In genomic region chr17:42670199-42670924, GRCh38 we compare ENCODE assay signal across 11 cellular contexts. TPM values are rescaled to one million over a fixed set of nuclear protein-coding genes. Genes with fewer than 3 reads are reported as not detected.
A peak's percentile ranks its signal among the peaks of the same experiment; 100 is the strongest.
DNase-seq lines count a peak whose midpoint lies in the region; ATAC-seq and TF ChIP-seq lines count a peak whose summit lies in the region.
"Had no signal": no experiment of that assay in that cellular context is flagged by ENCODE, and none has a peak within 500 bp of the region (broad histone marks: within the 10 kb centered on the region; RNA-seq: fewer than 3 reads in every experiment).

No MANE protein-coding gene starts in this region.

- peak overlapping the region in 1 of 7 donors; percentile 37 for H3K27ac Mint-ChIP-seq in CD14-positive monocyte
- H3K27ac Mint-ChIP-seq in activated naive CD8-positive, alpha-beta T cell treated with anti-CD3 and anti-CD28 coated beads, Interleukin-2, amount 50 U/mL, for 24 hours: no peak overlapping the region
- H3K27ac Mint-ChIP-seq in natural killer cell: peak overlapping the region in 1 of 2 donors; percentile 35

- H3K4me1 Mint-ChIP-seq in CD14-positive monocyte (peaks cover 33% of the 10 kb centered on the region), natural killer cell (peaks cover 11 to 37% of the 10 kb centered on the region in 2 donors)
- peaks cover 25% of the 10 kb centered on the region for H3K4me1 Mint-ChIP-seq in activated naive CD8-positive, alpha-beta T cell treated with anti-CD3 and anti-CD28 coated beads, Interleukin-2, amount 50 U/mL, for 24 hours

- TF ChIP-seq CTCF in CD14-positive monocyte (IDR thresholded peaks at IDR 0.05): no peak
- TF ChIP-seq CTCF in natural killer cell (IDR thresholded peaks at IDR 0.05): no peak

- DNase-seq in CD14-positive monocyte (ENCODE audit: low spot score) (peak; percentile 51), NT2/D1 (ENCODE audit: low read depth, low spot score) (no peak), natural killer cell (no peak), NCI-H446 (lab: John Stamatoyannopoulos, UW) (no peak), NCI-H774 (lab: John Stamatoyannopoulos, UW) (no peak), SW 1271 (lab: John Stamatoyannopoulos, UW) (no peak), HEK293T (ENCODE audit: extremely low spot score) (no peak)
- peak; percentile 51 for DNase-seq in activated naive CD8-positive, alpha-beta T cell treated with anti-CD3 and anti-CD28 coated beads, Interleukin-2, amount 50 U/mL, for 24 hours
- DNase-seq: Calu3, foreskin melanocyte, NCI-H345 had no signal

- no peaks in the 10 kb centered on the region for H3K27me3 ChIP-seq in NT2/D1 (ENCODE audit: insufficient read depth, insufficient read length)

- peaks cover 56 to 70% (median 63%) of the 10 kb centered on the region in 3 donors for H3K27me3 Mint-ChIP-seq in CD14-positive monocyte (ENCODE audit: low read depth in 3 of 3)
- H3K27me3 Mint-ChIP-seq in activated naive CD8-positive, alpha-beta T cell treated with anti-CD3 and anti-CD28 coated beads, Interleukin-2, amount 50 U/mL, for 24 hours: peaks cover 51% of the 10 kb centered on the region
- peaks cover 15 to 43% of the 10 kb centered on the region in 2 donors for H3K27me3 Mint-ChIP-seq in natural killer cell (ENCODE audit: low read depth in 2 of 2)

- H3K9me3 Mint-ChIP-seq in CD14-positive monocyte: peaks cover 0 to 18% (median 13%) of the 10 kb centered on the region in 7 donors
- H3K9me3 Mint-ChIP-seq in activated naive CD8-positive, alpha-beta T cell treated with anti-CD3 and anti-CD28 coated beads, Interleukin-2, amount 50 U/mL, for 24 hours: no peaks in the 10 kb centered on the region
- H3K9me3 Mint-ChIP-seq in natural killer cell: no peaks in the 10 kb centered on the region

- CTCF ChIA-PET in HEK293T (lab: Yijun Ruan, JAX): interaction anchor here (0.9 kb wide), 1 partner anchor 11 kb away, joined by 3 read pairs; no protein-coding TSS in a partner anchor

- H3K4me1 ChIP-seq in NT2/D1 (ENCODE audit: insufficient read depth, insufficient read length): peaks cover 40% of the 10 kb centered on the region

- no peaks in the 10 kb centered on the region for H3K9me3 ChIP-seq in NT2/D1 (ENCODE audit: insufficient read depth, low read length)

- ATAC-seq in activated naive CD8-positive, alpha-beta T cell treated with anti-CD3 and anti-CD28 coated beads, Interleukin-2, amount 50 U/mL, for 24 hours: no peak
- peak; percentile 76 to 83 (median 78) for ATAC-seq in natural killer cell

- intact Hi-C loops in CD14-positive monocyte (cut with micrococcal nuclease): no loop called here
- intact Hi-C loops in natural killer cell (cut with micrococcal nuclease): no loop called here

- POLR2A ChIA-PET in HEK293T (lab: Yijun Ruan, JAX): interaction anchor here (1.4 to 4.0 kb wide), 2 partner anchors 11 to 62 kb away, joined by 9 to 22 read pairs; partner anchors contain the start of genes RETREG3, TUBG1 and TUBG2

- H3K36me3 Mint-ChIP-seq in CD14-positive monocyte (peaks cover 29 to 37% of the 10 kb centered on the region in 2 donors), natural killer cell (no peaks in the 10 kb centered on the region)
- peaks cover 2% of the 10 kb centered on the region for H3K36me3 Mint-ChIP-seq in activated naive CD8-positive, alpha-beta T cell treated with anti-CD3 and anti-CD28 coated beads, Interleukin-2, amount 50 U/mL, for 24 hours (ENCODE audit: low read depth)

- peak overlapping the region; percentile 72 to 89 for H3K4me3 Mint-ChIP-seq in CD14-positive monocyte
- H3K4me3 Mint-ChIP-seq in activated naive CD8-positive, alpha-beta T cell treated with anti-CD3 and anti-CD28 coated beads, Interleukin-2, amount 50 U/mL, for 24 hours: peak overlapping the region; percentile 55
- peak overlapping the region; percentile 79 for H3K4me3 Mint-ChIP-seq in natural killer cell

- peaks cover 60% of the 10 kb centered on the region for H3K36me3 ChIP-seq in NT2/D1 (ENCODE audit: insufficient read depth, insufficient read length, low read length)

- peak overlapping the region; percentile 52 for H3K4me3 ChIP-seq in NT2/D1 (ENCODE audit: insufficient read length, low read depth)

- H3K9ac ChIP-seq in NT2/D1 (ENCODE audit: insufficient read length, low read depth): peak overlapping the region; percentile 76

TF ChIP-seq in HEK293T, 16 proteins besides CTCF, POLR2A, EP300 and RAD21:
- TF ChIP-seq ZNF384 (IDR thresholded peaks at IDR 0.05) (no peak), NFRKB (IDR thresholded peaks at IDR 0.05) (no peak), SP1 (IDR thresholded peaks at IDR 0.05) (no peak), HDGF (IDR thresholded peaks at IDR 0.05; ENCODE audit: borderline replicate concordance) (no peak), FOXA1 (IDR thresholded peaks at IDR 0.05) (no peak), PKNOX1 (IDR thresholded peaks at IDR 0.05) (no peak), ELF4 (IDR thresholded peaks at IDR 0.05) (no peak), BHLHE40 (IDR thresholded peaks at IDR 0.05; ENCODE audit: borderline replicate concordance) (no peak), LEF1 (IDR thresholded peaks at IDR 0.05; ENCODE audit: borderline replicate concordance) (no peak), FOXM1 (IDR thresholded peaks at IDR 0.05; ENCODE audit: borderline replicate concordance) (no peak), CTBP1 (IDR thresholded peaks at IDR 0.05; ENCODE audit: borderline replicate concordance) (no peak), ARNT (IDR thresholded peaks at IDR 0.05) (no peak), L3MBTL2 (conservative IDR thresholded peaks at IDR 0.05) (no peak), FOXK2 (IDR thresholded peaks at IDR 0.05) (no peak), TARDBP (IDR thresholded peaks at IDR 0.05) (no peak), SUZ12 (IDR thresholded peaks at IDR 0.05) (no peak)
TF ChIP-seq in HEK293T: peak in this region for 0.

RNA-seq across cellular contexts. Expression of gene PLEKHH3, which starts 6.4 kb away (rescaled TPM):
- under 1 TPM; 0.38 to 0.41 TPM for polyA plus RNA-seq in CD14-positive monocyte
- 1 to 10 TPM in 1 of 3 donors, under 1 TPM in 2; 0.14 to 1.8 (median 0.26) TPM for total RNA-seq in natural killer cell

RNA-seq across cellular contexts. Expression of gene TUBG2, which starts 11.3 kb away (rescaled TPM):
- polyA plus RNA-seq in CD14-positive monocyte: under 1 TPM; 0.31 to 0.47 TPM
- 10 to 100 TPM in 1 of 3 donors, 1 to 10 TPM in 2; 7.8 to 14.2 (median 9.6) TPM for total RNA-seq in natural killer cell

RNA-seq across cellular contexts. Expression of gene CCR10, which starts 11.3 kb away (rescaled TPM):
- polyA plus RNA-seq in CD14-positive monocyte: under 1 TPM in 1 of 2 donors, not detected in 1; 0.13 TPM
- total RNA-seq in natural killer cell: 1 to 10 TPM; 1.2 to 2.6 (median 1.2) TPM

RNA-seq across cellular contexts. Expression of gene CNTNAP1, which starts 12.0 kb away (rescaled TPM):
- polyA plus RNA-seq in CD14-positive monocyte: under 1 TPM in 1 of 2 donors, not detected in 1; 0.24 TPM
- under 1 TPM; 0.33 to 0.85 (median 0.39) TPM for total RNA-seq in natural killer cell

Comparison
In these comparisons a context has a peak if more than half of its experiments do, and no peak if none do; other contexts are left out.
1. DNase-seq: peak in CD14-positive monocyte (single experiment) and activated naive CD8-positive, alpha-beta T cell treated with anti-CD3 and anti-CD28 coated beads, Interleukin-2, amount 50 U/mL, for 24 hours (single experiment); none in NT2/D1 (single experiment), natural killer cell (single experiment), NCI-H446 (0 of 2), NCI-H774 (single experiment), SW 1271 (0 of 2) and HEK293T (single experiment).
2. Peak in every context shown above with its lines, with median percentiles within 50 percentile points of each other: H3K4me3 Mint-ChIP-seq.